17 cellular contexts compared by ENCODE assay signal in genomic region chr1:159879977-159880376, GRCh38. TPM values are rescaled to one million over a fixed set of nuclear protein-coding genes. Genes with fewer than 3 reads are reported as not detected.
DNase-seq lines count a peak whose midpoint lies in the region; FAIRE-seq and TF ChIP-seq lines count a peak whose summit lies in the region.
"Had no signal": no experiment of that assay in that cellular context is flagged by ENCODE, and none has a peak within 500 bp of the region (broad histone marks: within the 10 kb centered on the region; RNA-seq: fewer than 3 reads in every experiment).

No MANE protein-coding gene starts in this region.

- H3K36me3 ChIP-seq in bronchial epithelial cell (ENCODE audit: control insufficient read depth, insufficient read depth, low read length) = no peaks in the 10 kb centered on the region
- H3K36me3 ChIP-seq: esophagus muscularis mucosa, left lung, ovary had no signal

- in situ Hi-C loops in KBM-7 (cut with MboI; ENCODE audit: low pct_unique_long_range_greater_than_20kb, low sequenced_read_pairs) = no loop called here

- DNase-seq in GM03348 (ENCODE audit: low spot score) (peak; percentile 78), NCI-H460 (ENCODE audit: extremely low read depth, low read depth) (peak; percentile 21), bronchial epithelial cell (ENCODE audit: low read depth) (peak; percentile 89), non-pigmented ciliary epithelial cell (ENCODE audit: low read depth) (peak; percentile 37), NCI-H146 treated with DMSO at 0.1 percent for 48 hours (lab: John Stamatoyannopoulos, UW; ENCODE audit: unreplicated experiment) (no peak), D341Med (ENCODE audit: low spot score) (no peak), NCI-H748 (lab: John Stamatoyannopoulos, UW; ENCODE audit: unreplicated experiment) (no peak), KBM-7 (no peak)
- DNase-seq: activated B cell treated with CpG ODN at 0.5 μM for 24 hours; central memory CD4-positive, alpha-beta T cell; left lung; NCI-H2107; ovary; stimulated activated CD4-positive, alpha-beta T cell treated with anti-CD3 and anti-CD28 coated beads, Interleukin-2, amount 100 ng/mL, for 24 hours; stimulated activated naive CD8-positive, alpha-beta T cell treated with anti-CD3 and anti-CD28 coated beads, Interleukin-15, Interleukin-2, amounts not matched to agents 100 U/mL and 50 U/mL, for 24 hours had no signal

- FAIRE-seq in bronchial epithelial cell (lab: Jason Lieb, UNC) = no peak

- no peak overlapping the region for H3K4me3 ChIP-seq in bronchial epithelial cell (ENCODE audit: low read depth, low read length)
- H3K4me3 ChIP-seq: esophagus muscularis mucosa, left lung, ovary had no signal

- no peaks in the 10 kb centered on the region for H3K27me3 ChIP-seq in bronchial epithelial cell (ENCODE audit: control insufficient read depth, insufficient read depth, low read length)
- H3K27me3 ChIP-seq: left lung, ovary had no signal

- TF ChIP-seq CTCF in bronchial epithelial cell (IDR thresholded peaks at IDR 0.05; ENCODE audit: insufficient read depth, low read length, severe bottlenecking) = no peak

RNA-seq across cellular contexts. Expression of gene VSIG8, which starts 17.5 kb away (rescaled TPM):
- 0.05 TPM in 1 of 2 replicates, not detected in the other for total RNA-seq in NCI-H460 (2014; rRNA removed; shearing (Covaris generic))
- polyA plus RNA-seq in NCI-H460 (2014; cell fraction: nucleus; rRNA removed) = 1.3 TPM in 1 of 2 replicates, not detected in the other
- not detected in 2 replicates for total RNA-seq in bronchial epithelial cell
- total RNA-seq: activated B cell treated with CpG ODN at 0.5 μM for 24 hours, esophagus muscularis mucosa, left lung, Right ventricle myocardium inferior had no signal

RNA-seq across cellular contexts. Expression of gene CFAP45, which starts 20.0 kb away (rescaled TPM):
- total RNA-seq in NCI-H460 (2014; rRNA removed; shearing (Covaris generic)) = 0.35 TPM in 1 of 2 replicates, not detected in the other
- not detected in 2 replicates for polyA plus RNA-seq in NCI-H460 (2014; cell fraction: nucleus; rRNA removed)
- total RNA-seq in bronchial epithelial cell = 0.53 and 0.90 TPM in 2 replicates

RNA-seq across cellular contexts. Expression of gene TAGLN2, which starts 45.3 kb away (rescaled TPM):
- 137 and 138 TPM in 2 replicates for total RNA-seq in NCI-H460 (2014; rRNA removed; shearing (Covaris generic))
- polyA plus RNA-seq in NCI-H460 (2014; cell fraction: nucleus; rRNA removed) = 114 TPM in 2 replicates
- 265 and 283 TPM in 2 replicates for total RNA-seq in bronchial epithelial cell

RNA-seq across cellular contexts. Expression of gene SLAMF8, which starts 53.3 kb away (rescaled TPM):
- total RNA-seq in NCI-H460 (2014; rRNA removed; shearing (Covaris generic)) = not detected in 2 replicates
- not detected in 2 replicates for polyA plus RNA-seq in NCI-H460 (2014; cell fraction: nucleus; rRNA removed)
- total RNA-seq in bronchial epithelial cell = not detected in 2 replicates

Comparison
In these comparisons a context has a peak if more than half of its experiments do, and no peak if none do; other contexts are left out.
1. DNase-seq: peak in GM03348 (single experiment), NCI-H460 (single experiment), bronchial epithelial cell (single experiment) and non-pigmented ciliary epithelial cell (single experiment); none in NCI-H146 treated with DMSO at 0.1 percent for 48 hours (single experiment), D341Med (single experiment), NCI-H748 (single experiment) and KBM-7 (single experiment).